ENCODE assay signal across 18 cellular contexts in the genomic region with DNA sequence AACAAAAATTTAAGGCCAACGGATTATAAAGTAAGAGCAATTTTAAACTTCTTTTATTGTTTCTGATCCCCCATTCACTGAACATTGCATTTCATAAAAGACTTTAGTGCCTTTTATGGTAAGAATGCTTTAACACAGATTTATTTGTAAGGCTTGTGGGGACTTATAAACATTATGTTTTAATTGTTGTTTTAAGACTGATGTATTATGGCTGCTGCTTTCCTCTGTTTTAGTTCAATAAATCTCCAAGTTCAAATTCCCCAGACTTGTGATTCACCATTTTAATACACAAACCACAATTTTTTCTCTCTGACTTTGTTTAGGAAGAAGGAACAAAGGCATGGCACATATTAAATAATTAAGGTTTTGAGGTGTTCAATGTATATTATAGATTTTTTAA.
"Had no signal": no experiment of that assay in that cellular context is flagged by ENCODE, and none has a peak within 500 bp of the region (broad histone marks: within the 10 kb centered on the region; RNA-seq: fewer than 3 reads in every experiment).

No MANE protein-coding gene starts in this region.

- DNase-seq: colonic mucosa; dermis blood vessel endothelial cell; erythroblast; gastrocnemius medialis; heart right ventricle; kidney; left cardiac atrium; mucosa of descending colon; naive thymus-derived CD8-positive, alpha-beta T cell; psoas muscle; retina; right lobe of liver; stimulated activated CD4-positive, alpha-beta T cell treated with anti-CD3 and anti-CD28 coated beads, Interleukin-2, amount 100 ng/mL, for 24 hours; stimulated activated CD4-positive, alpha-beta T cell treated with anti-CD3 and anti-CD28 coated beads, Interleukin-4, amount 100 ng/mL, for 4 hours; stimulated activated naive B cell treated with anti-CD40 and anti-IgM and Interleukin-4, amounts not matched to agents 10 μg/mL and 1 μg/mL and 100 μg/mL, for 72 hours; stimulated activated naive CD8-positive, alpha-beta T cell treated with anti-CD3 and anti-CD28 coated beads, Interleukin-15, amount 100 ng/mL, for 72 hours; trophoblast cell had no signal

- H3K27ac ChIP-seq: colonic mucosa, gastrocnemius medialis, heart right ventricle, neutrophil, psoas muscle, right lobe of liver had no signal

- H3K9me3 ChIP-seq: colonic mucosa, gastrocnemius medialis, mucosa of descending colon, neutrophil, psoas muscle, right lobe of liver had no signal

- H3K4me3 ChIP-seq: colonic mucosa, gastrocnemius medialis, heart right ventricle, mucosa of descending colon, psoas muscle, right lobe of liver had no signal

- H3K4me1 ChIP-seq: colonic mucosa, gastrocnemius medialis, heart right ventricle, psoas muscle, right lobe of liver had no signal

- H3K36me3 ChIP-seq: colonic mucosa, gastrocnemius medialis, heart right ventricle, neutrophil, right lobe of liver had no signal

- H3K27me3 ChIP-seq: colonic mucosa, gastrocnemius medialis, heart right ventricle, neutrophil, right lobe of liver had no signal
